Comparison of ENCODE assay signal across 13 cellular contexts in the genomic region with DNA sequence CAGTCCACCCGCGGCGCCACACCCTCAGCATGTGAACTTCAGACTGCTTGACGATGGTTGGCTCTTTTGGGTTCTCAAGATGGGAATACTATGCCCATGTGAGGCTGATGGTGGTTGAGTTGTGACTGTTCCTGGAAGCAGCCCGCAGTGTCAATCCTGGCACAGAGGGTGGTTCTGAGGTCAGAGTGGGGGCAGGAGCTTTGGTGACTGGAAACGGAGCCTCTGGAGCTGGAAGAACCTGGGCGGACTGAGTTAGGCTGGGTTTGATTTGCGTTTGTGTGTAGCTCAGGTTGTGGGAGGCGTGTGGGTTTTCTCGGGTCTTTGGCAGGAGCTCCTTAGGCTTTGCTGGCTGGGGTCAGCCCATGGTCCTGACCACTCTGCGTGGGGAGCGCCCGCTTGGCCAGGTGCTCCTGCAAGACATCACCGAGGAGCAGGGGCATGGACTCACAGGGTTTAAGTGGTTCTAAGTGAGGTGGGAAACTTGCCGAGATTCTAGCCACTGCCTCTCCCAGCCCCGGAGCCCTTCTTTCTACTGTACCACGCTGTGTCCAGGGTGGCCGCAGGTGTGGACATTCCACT. TPM values are rescaled to one million over a fixed set of nuclear protein-coding genes. Genes with fewer than 3 reads are reported as not detected.
"Had no signal": no experiment of that assay in that cellular context is flagged by ENCODE, and none has a peak within 500 bp of the region (broad histone marks: within the 10 kb centered on the region; RNA-seq: fewer than 3 reads in every experiment).

No MANE protein-coding gene starts in this region.

- H3K9me3 Mint-ChIP-seq: activated CD8-positive, alpha-beta T cell treated with anti-CD3 and anti-CD28 coated beads for 36 hours; naive thymus-derived CD8-positive, alpha-beta T cell had no signal

- H3K27me3 Mint-ChIP-seq: activated CD8-positive, alpha-beta T cell treated with anti-CD3 and anti-CD28 coated beads for 36 hours; naive thymus-derived CD8-positive, alpha-beta T cell had no signal

- ATAC-seq: activated CD4-positive, CD25-positive, alpha-beta regulatory T cell treated with anti-CD3 and anti-CD28 coated beads, Interleukin-2, amount 50 U/mL, for 24 hours; activated CD8-positive, alpha-beta T cell treated with anti-CD3 and anti-CD28 coated beads for 36 hours; left ventricle myocardium superior; naive thymus-derived CD8-positive, alpha-beta T cell had no signal

- DNase-seq: activated CD8-positive, alpha-beta T cell treated with anti-CD3 and anti-CD28 coated beads for 36 hours; foreskin fibroblast; hippocampal formation; left ventricle myocardium superior; mesenchymal stem cell; naive thymus-derived CD8-positive, alpha-beta T cell; nucleus accumbens; sigmoid colon; SJCRH30; stimulated activated CD4-positive, alpha-beta T cell treated with anti-CD3 and anti-CD28 coated beads, Interleukin-1b, Interleukin-23, amount 100 ng/mL, for 48 hours had no signal

- H3K4me3 Mint-ChIP-seq: activated CD8-positive, alpha-beta T cell treated with anti-CD3 and anti-CD28 coated beads for 36 hours; naive thymus-derived CD8-positive, alpha-beta T cell had no signal

- H3K27me3 ChIP-seq: sigmoid colon, SJCRH30 had no signal

- H3K27ac ChIP-seq: sigmoid colon, SJCRH30, thoracic aorta had no signal

- H3K4me1 ChIP-seq: SJCRH30 had no signal

- H3K9me3 ChIP-seq: sigmoid colon, SJCRH30, thoracic aorta had no signal

- H3K27ac Mint-ChIP-seq: activated CD8-positive, alpha-beta T cell treated with anti-CD3 and anti-CD28 coated beads for 36 hours had no signal

- H3K4me3 ChIP-seq: sigmoid colon, SJCRH30, thoracic aorta had no signal

RNA-seq across cellular contexts. Expression of a gene that starts 37.3 kb away (rescaled TPM):
- total RNA-seq: endothelial cell of umbilical vein had no signal
